Comparison of ENCODE assay signal across 1 cellular context in the genomic region with DNA sequence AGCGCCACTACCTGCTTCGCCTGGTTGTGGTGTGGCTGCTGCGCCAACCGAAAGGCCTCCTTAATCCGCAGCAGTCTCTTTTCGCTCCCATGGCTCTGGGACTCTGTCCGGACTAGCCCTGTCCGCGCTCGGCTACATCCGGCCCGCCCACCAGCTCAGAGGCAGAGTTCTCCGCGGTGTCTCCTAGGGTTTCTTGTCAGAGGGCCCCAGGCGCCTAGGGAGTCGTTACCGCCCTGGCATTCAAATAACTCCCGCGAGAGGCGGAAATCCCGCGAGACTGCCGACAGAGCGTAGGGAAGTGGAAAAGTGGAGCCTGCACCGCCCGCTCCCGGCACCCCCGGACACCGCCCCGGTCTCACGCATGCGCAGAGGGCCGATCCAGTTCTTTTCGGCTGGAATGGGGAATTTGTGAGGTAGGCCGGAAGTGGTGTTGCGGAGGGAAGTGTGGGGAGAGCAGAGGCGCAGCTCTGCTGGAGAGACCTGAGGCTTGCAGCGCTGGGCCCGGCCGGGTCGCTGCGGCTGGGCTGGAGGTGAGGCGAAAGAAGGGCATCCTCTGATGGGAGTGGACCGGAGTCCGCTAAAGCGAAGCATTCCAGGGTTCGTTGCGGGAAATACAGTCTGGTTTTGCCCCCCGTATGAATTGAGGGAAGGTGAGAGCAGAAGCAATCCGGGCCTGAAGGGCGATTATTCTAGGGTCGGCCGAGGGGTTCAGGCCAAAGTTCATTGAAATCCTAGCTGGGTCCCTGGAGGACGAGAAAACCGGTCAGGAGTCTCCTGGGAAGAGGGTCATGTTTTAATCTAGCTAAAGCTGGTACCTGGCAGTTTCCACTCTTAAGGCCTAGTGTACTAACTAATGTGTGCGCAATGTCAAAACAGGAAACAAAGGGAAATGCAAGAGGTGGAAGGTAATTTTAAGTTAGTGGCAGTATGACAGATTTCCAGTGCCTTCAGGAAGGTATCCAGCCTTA.
TF ChIP-seq lines count a peak whose summit lies in the region.

A gene (plus strand): TSS at position 456 of the 968 bp plus-strand sequence. CDS start 5,151 bp downstream, outside the sequence.

TF ChIP-seq in A549, 52 proteins besides CTCF, POLR2A, EP300 and RAD21 (continued from another document):
- TF ChIP-seq, protein P1, sequence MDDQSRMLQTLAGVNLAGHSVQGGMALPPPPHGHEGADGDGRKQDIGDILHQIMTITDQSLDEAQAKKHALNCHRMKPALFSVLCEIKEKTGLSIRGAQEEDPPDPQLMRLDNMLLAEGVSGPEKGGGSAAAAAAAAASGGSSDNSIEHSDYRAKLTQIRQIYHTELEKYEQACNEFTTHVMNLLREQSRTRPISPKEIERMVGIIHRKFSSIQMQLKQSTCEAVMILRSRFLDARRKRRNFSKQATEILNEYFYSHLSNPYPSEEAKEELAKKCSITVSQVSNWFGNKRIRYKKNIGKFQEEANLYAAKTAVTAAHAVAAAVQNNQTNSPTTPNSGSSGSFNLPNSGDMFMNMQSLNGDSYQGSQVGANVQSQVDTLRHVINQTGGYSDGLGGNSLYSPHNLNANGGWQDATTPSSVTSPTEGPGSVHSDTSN (IDR thresholded peaks at IDR 0.05) = no peak
- TF ChIP-seq CHD2 (IDR thresholded peaks at IDR 0.05; ENCODE audit: low read length, partially characterized antibody) = peak; percentile 99
- TF ChIP-seq FOSL2 (IDR thresholded peaks at IDR 0.05) = no peak
- TF ChIP-seq FOSL2 (CRISPR knock-in tag; IDR thresholded peaks at IDR 0.05) = no peak
- TF ChIP-seq NPAS2 (CRISPR knock-in tag; IDR thresholded peaks at IDR 0.05; ENCODE audit: borderline replicate concordance) = no peak
- TF ChIP-seq CBX8 (IDR thresholded peaks at IDR 0.05) = no peak
- TF ChIP-seq KDM1A (IDR thresholded peaks at IDR 0.05; ENCODE audit: low read depth) = no peak
- peak; percentile 74 for TF ChIP-seq GATA3 (IDR thresholded peaks at IDR 0.05; ENCODE audit: borderline replicate concordance)
- no peak for TF ChIP-seq CHD4 (IDR thresholded peaks at IDR 0.05; ENCODE audit: borderline replicate concordance)
- TF ChIP-seq JUN (IDR thresholded peaks at IDR 0.05) = peak; percentile 41 to 84; a peak in 3 of 5 replicates
- TF ChIP-seq HOXB13 (CRISPR knock-in tag; IDR thresholded peaks at IDR 0.05; ENCODE audit: low read depth) = no peak
- TF ChIP-seq, protein P2, sequence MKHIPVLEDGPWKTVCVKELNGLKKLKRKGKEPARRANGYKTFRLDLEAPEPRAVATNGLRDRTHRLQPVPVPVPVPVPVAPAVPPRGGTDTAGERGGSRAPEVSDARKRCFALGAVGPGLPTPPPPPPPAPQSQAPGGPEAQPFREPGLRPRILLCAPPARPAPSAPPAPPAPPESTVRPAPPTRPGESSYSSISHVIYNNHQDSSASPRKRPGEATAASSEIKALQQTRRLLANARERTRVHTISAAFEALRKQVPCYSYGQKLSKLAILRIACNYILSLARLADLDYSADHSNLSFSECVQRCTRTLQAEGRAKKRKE (CRISPR knock-in tag; IDR thresholded peaks at IDR 0.05; ENCODE audit: low read depth) = no peak
- TF ChIP-seq, protein P3, sequence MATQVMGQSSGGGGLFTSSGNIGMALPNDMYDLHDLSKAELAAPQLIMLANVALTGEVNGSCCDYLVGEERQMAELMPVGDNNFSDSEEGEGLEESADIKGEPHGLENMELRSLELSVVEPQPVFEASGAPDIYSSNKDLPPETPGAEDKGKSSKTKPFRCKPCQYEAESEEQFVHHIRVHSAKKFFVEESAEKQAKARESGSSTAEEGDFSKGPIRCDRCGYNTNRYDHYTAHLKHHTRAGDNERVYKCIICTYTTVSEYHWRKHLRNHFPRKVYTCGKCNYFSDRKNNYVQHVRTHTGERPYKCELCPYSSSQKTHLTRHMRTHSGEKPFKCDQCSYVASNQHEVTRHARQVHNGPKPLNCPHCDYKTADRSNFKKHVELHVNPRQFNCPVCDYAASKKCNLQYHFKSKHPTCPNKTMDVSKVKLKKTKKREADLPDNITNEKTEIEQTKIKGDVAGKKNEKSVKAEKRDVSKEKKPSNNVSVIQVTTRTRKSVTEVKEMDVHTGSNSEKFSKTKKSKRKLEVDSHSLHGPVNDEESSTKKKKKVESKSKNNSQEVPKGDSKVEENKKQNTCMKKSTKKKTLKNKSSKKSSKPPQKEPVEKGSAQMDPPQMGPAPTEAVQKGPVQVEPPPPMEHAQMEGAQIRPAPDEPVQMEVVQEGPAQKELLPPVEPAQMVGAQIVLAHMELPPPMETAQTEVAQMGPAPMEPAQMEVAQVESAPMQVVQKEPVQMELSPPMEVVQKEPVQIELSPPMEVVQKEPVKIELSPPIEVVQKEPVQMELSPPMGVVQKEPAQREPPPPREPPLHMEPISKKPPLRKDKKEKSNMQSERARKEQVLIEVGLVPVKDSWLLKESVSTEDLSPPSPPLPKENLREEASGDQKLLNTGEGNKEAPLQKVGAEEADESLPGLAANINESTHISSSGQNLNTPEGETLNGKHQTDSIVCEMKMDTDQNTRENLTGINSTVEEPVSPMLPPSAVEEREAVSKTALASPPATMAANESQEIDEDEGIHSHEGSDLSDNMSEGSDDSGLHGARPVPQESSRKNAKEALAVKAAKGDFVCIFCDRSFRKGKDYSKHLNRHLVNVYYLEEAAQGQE (IDR thresholded peaks at IDR 0.05) = peak; percentile 99
- no peak for TF ChIP-seq RNF2 (IDR thresholded peaks at IDR 0.05; ENCODE audit: borderline replicate concordance, low read depth)
- no peak for TF ChIP-seq RCOR1 (IDR thresholded peaks at IDR 0.05; ENCODE audit: low read depth, low read length)
- TF ChIP-seq TP53 (CRISPR knock-in tag; IDR thresholded peaks at IDR 0.05) = peak; percentile 62; the same call in 1 of the 2 replicates
- TF ChIP-seq, protein P4, sequence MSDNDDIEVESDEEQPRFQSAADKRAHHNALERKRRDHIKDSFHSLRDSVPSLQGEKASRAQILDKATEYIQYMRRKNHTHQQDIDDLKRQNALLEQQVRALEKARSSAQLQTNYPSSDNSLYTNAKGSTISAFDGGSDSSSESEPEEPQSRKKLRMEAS (IDR thresholded peaks at IDR 0.05) = peak; percentile 61; the same call in 1 of the 2 replicates
- TF ChIP-seq HEYL (CRISPR knock-in tag; IDR thresholded peaks at IDR 0.05) = no peak
- TF ChIP-seq JUNB (IDR thresholded peaks at IDR 0.05) = no peak
- TF ChIP-seq HDAC2 (IDR thresholded peaks at IDR 0.05) = no peak
- TF ChIP-seq PHF8 (IDR thresholded peaks at IDR 0.05; ENCODE audit: borderline replicate concordance, low read depth) = peak; percentile 77; the same call in 1 of the 2 replicates
- TF ChIP-seq MYC (IDR thresholded peaks at IDR 0.05; ENCODE audit: borderline replicate concordance, low read length) = no peak
- TF ChIP-seq MAZ (IDR thresholded peaks at IDR 0.05; ENCODE audit: borderline replicate concordance, low read depth, low read length) = no peak
- TF ChIP-seq FOSB (CRISPR knock-in tag; IDR thresholded peaks at IDR 0.05) = no peak
- TF ChIP-seq, protein P5, sequence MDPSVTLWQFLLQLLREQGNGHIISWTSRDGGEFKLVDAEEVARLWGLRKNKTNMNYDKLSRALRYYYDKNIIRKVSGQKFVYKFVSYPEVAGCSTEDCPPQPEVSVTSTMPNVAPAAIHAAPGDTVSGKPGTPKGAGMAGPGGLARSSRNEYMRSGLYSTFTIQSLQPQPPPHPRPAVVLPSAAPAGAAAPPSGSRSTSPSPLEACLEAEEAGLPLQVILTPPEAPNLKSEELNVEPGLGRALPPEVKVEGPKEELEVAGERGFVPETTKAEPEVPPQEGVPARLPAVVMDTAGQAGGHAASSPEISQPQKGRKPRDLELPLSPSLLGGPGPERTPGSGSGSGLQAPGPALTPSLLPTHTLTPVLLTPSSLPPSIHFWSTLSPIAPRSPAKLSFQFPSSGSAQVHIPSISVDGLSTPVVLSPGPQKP (IDR thresholded peaks at IDR 0.05; ENCODE audit: low read depth, low read length) = no peak
